Comparison of ENCODE assay signal across 24 cellular contexts in the genomic region with DNA sequence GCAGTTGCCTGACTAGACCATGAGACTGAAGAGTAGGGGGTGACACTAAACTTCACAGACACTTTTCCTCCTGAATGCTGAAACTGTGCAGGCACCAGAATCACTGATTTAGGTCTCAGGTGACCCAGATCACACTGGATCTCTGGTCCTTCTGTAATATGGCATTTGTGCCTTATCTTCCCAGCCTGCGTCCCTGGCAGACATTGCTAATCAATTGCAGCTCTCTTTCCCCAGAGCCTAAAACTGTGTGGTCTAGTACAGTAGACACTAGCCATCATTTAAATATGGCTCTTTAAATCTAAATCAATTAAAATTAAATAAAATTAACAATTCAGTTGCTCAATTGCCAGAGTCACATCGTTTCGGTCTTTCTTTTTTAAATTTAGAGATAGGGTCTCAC. TPM values are rescaled to one million over a fixed set of nuclear protein-coding genes. Genes with fewer than 3 reads are reported as not detected.
DNase-seq lines count a peak whose midpoint lies in the region; ATAC-seq, FAIRE-seq and TF ChIP-seq lines count a peak whose summit lies in the region.
"Had no signal": no experiment of that assay in that cellular context is flagged by ENCODE, and none has a peak within 500 bp of the region (broad histone marks: within the 10 kb centered on the region; RNA-seq: fewer than 3 reads in every experiment).

No MANE protein-coding gene starts in this region.

- in situ Hi-C loops in K562 (cut with MboI): no loop called here

- TF ChIP-seq POLR2A in K562 (conservative IDR thresholded peaks at IDR 0.05): no peak

- CTCF ChIA-PET in PC-3 (lab: Charles Lee) (no interaction called here), K562 (lab: Yijun Ruan, JAX; ENCODE audit: low intra/inter-chr PET ratio) (no interaction called here)

- no peaks in the 10 kb centered on the region for H3K36me3 Mint-ChIP-seq in HFFc6 (ENCODE audit: low read depth)
- H3K36me3 Mint-ChIP-seq: CD8-positive, alpha-beta T cell had no signal

- BruUV-seq in PC-3 (replicated peaks; lab: Mats Ljungman, UMichigan) (no TSS peak), K562 (replicated peaks; lab: Mats Ljungman, UMichigan) (no TSS peak)

- peaks cover 5% of the 10 kb centered on the region; the same call in 1 of the 2 replicates for H3K9me2 ChIP-seq in PC-3 (replicated peaks; ENCODE audit: low read length)

- peaks cover 33% of the 10 kb centered on the region for H3K27me3 Mint-ChIP-seq in HFFc6 (ENCODE audit: insufficient read depth)

- no peaks in the 10 kb centered on the region for H3K9me1 ChIP-seq in K562 (ENCODE audit: control insufficient read depth, insufficient read depth, low read length)

- no peak for TF ChIP-seq CTCF in C4-2B (conservative IDR thresholded peaks at IDR 0.05)
- TF ChIP-seq CTCF in PC-3 (conservative IDR thresholded peaks at IDR 0.05; ENCODE audit: low read depth, low read length): no peak
- no peak for TF ChIP-seq CTCF in K562 (IDR thresholded peaks at IDR 0.05 in 2 of 3, conservative IDR thresholded peaks at IDR 0.05 in 1 of 3; ENCODE audit: insufficient read depth in 2 of 3, low read depth in 1 of 3, low read length in 3 of 3)
- TF ChIP-seq CTCF in kidney (IDR thresholded peaks at IDR 0.05; ENCODE audit: borderline replicate concordance, extremely low read depth, insufficient read depth): no peak
- TF ChIP-seq CTCF in HFFc6 (IDR thresholded peaks at IDR 0.05): no peak

- H3K4me1 Mint-ChIP-seq in HFFc6 (ENCODE audit: low read depth): no peaks in the 10 kb centered on the region

- H3K27me3 ChIP-seq in PC-3 (ENCODE audit: low read length) (no peaks in the 10 kb centered on the region), K562 (ENCODE audit: control insufficient read depth in 2 of 2, insufficient read depth in 2 of 2, low read length in 2 of 2) (peaks cover 10 to 41% of the 10 kb centered on the region in 2 experiments; a peak in 4 of 5 replicates)
- H3K27me3 ChIP-seq: BE2C, BLaER1 had no signal

- TF ChIP-seq RAD21 in K562 (CRISPR knock-in tag; conservative IDR thresholded peaks at IDR 0.05 in 1 of 2, IDR thresholded peaks at IDR 0.05 in 1 of 2): no peak

- H3K4me3 ChIP-seq in PC-3 (ENCODE audit: low read length) (no peak overlapping the region), K562 (no peak overlapping the region), kidney (ENCODE audit: low read length in 2 of 2) (no peak overlapping the region)
- H3K4me3 ChIP-seq: BLaER1, GM12878 had no signal

- H3K79me2 ChIP-seq in PC-3 (ENCODE audit: low read length) (no peaks in the 10 kb centered on the region), K562 (ENCODE audit: control insufficient read depth, insufficient read depth, low read length) (no peaks in the 10 kb centered on the region)

- H3K9me3 Mint-ChIP-seq in HFFc6: no peaks in the 10 kb centered on the region
- H3K9me3 Mint-ChIP-seq: CD4-positive, alpha-beta T cell; CD8-positive, alpha-beta T cell had no signal

- H3K9ac ChIP-seq in PC-3 (ENCODE audit: low read length) (peak overlapping the region; percentile 86), K562 (ENCODE audit: insufficient read depth in 1 of 2, low read depth in 2 of 2, low read length in 2 of 2) (no peak overlapping the region), kidney (ENCODE audit: low read length in 2 of 2) (no peak overlapping the region)
- H3K9ac ChIP-seq: BLaER1 had no signal

- intact Hi-C loops in PC-3 (cut with micrococcal nuclease): no loop called here
- intact Hi-C loops in K562 (cut with micrococcal nuclease): no loop called here
- intact Hi-C loops in kidney (cut with DNase I): no loop called here
- intact Hi-C loops in posterior vena cava (cut with DNase I): no loop called here

- no peaks in the 10 kb centered on the region for H3K36me3 ChIP-seq in PC-3 (ENCODE audit: low read depth, low read length)
- no peaks in the 10 kb centered on the region for H3K36me3 ChIP-seq in K562 (ENCODE audit: control insufficient read depth, insufficient read depth, low read length)
- no peaks in the 10 kb centered on the region for H3K36me3 ChIP-seq in kidney (ENCODE audit: control insufficient read depth in 1 of 2, insufficient read depth in 2 of 2, low read length in 2 of 2)
- H3K36me3 ChIP-seq: BE2C, BLaER1 had no signal

- H3K9me3 ChIP-seq in PC-3 (ENCODE audit: low read length) (no peaks in the 10 kb centered on the region), K562 (replicated peaks; ENCODE audit: control insufficient read depth, insufficient read depth, low read depth, low read length) (no peaks in the 10 kb centered on the region), kidney (ENCODE audit: control insufficient read depth in 1 of 2, low read length in 2 of 2) (no peaks in the 10 kb centered on the region)
- H3K9me3 ChIP-seq: BE2C, BLaER1, Caco-2 had no signal

- no peak for DNase-seq in PC-3
- no peak for DNase-seq in K562 (ENCODE audit: extremely low read depth in 1 of 4, low spot score in 3 of 4)
- DNase-seq in kidney: peak; percentile 1
- no peak for DNase-seq in posterior vena cava (ENCODE audit: low spot score)
- no peak for DNase-seq in HFFc6
- no peak for DNase-seq in NCI-H510A treated with DMSO at 0.1 percent for 48 hours (lab: John Stamatoyannopoulos, UW)
- no peak for DNase-seq in NCI-H2081 treated with DMSO at 0.1 percent for 48 hours (lab: John Stamatoyannopoulos, UW)
- DNase-seq: 8988T; ACHN; BE2C; C1 segment of cervical spinal cord; Caco-2; Calu3; CD4-positive, alpha-beta T cell; CD8-positive, alpha-beta T cell; DMS79 treated with DMSO at 0.1 percent for 48 hours had no signal

- peak overlapping the region; percentile 46; the same call in 1 of the 2 replicates for H3K27ac ChIP-seq in C4-2B
- peak overlapping the region; percentile 91 for H3K27ac ChIP-seq in PC-3 (ENCODE audit: low read length)
- H3K27ac ChIP-seq in K562 (ENCODE audit: extremely low read depth, low read depth, low read length): no peak overlapping the region
- no peak overlapping the region for H3K27ac ChIP-seq in kidney (ENCODE audit: low read depth in 2 of 2, low read length in 2 of 2)
- H3K27ac ChIP-seq: BLaER1 had no signal

- peaks cover 59% of the 10 kb centered on the region for H3K4me1 ChIP-seq in PC-3 (ENCODE audit: insufficient read depth, low read length)
- no peaks in the 10 kb centered on the region for H3K4me1 ChIP-seq in K562 (replicated peaks in 1 of 2; ENCODE audit: control insufficient read depth in 2 of 2, insufficient read depth in 2 of 2, low read length in 2 of 2)
- peaks cover 5 to 9% of the 10 kb centered on the region in 2 donors for H3K4me1 ChIP-seq in kidney (ENCODE audit: control insufficient read depth in 1 of 2, insufficient read depth in 1 of 2, low read depth in 1 of 2, low read length in 2 of 2)
- H3K4me1 ChIP-seq: BE2C had no signal

- no peak overlapping the region for H3K27ac Mint-ChIP-seq in HFFc6
- H3K27ac Mint-ChIP-seq: CD4-positive, alpha-beta T cell; CD8-positive, alpha-beta T cell had no signal

- TF ChIP-seq EP300 in K562 (IDR thresholded peaks at IDR 0.05; ENCODE audit: low read length): no peak

- no peaks in the 10 kb centered on the region for H4K20me1 ChIP-seq in PC-3 (ENCODE audit: low read length)
- H4K20me1 ChIP-seq in K562 (replicated peaks; ENCODE audit: control insufficient read depth, insufficient read depth, low read length): no peaks in the 10 kb centered on the region; the same call in 1 of the 2 replicates
- H4K20me1 ChIP-seq: BLaER1 had no signal

- FAIRE-seq in K562 (lab: Jason Lieb, UNC): no peak
- no peak for FAIRE-seq in kidney (lab: Jason Lieb, UNC)
- FAIRE-seq: A204.1, D721Med, G401.6, GM12878, GM18507, GM19239 had no signal

- H3K4me3 Mint-ChIP-seq in HFFc6: no peak overlapping the region
- H3K4me3 Mint-ChIP-seq: CD4-positive, alpha-beta T cell; CD8-positive, alpha-beta T cell had no signal

- H3K4me2 ChIP-seq in PC-3 (ENCODE audit: low read length): no peak overlapping the region
- no peak overlapping the region for H3K4me2 ChIP-seq in K562 (ENCODE audit: insufficient read depth, low read length)
- H3K4me2 ChIP-seq: BLaER1 had no signal

- POLR2A ChIA-PET in PC-3 (lab: Charles Lee; ENCODE audit: unreplicated experiment) (no interaction called here), K562 (lab: Yijun Ruan, JAX) (interaction anchor here (0.6 to 1.4 kb wide), 3 partner anchors 10 to 176 kb away, joined by 3 to 5 read pairs (median 3); no protein-coding TSS in a partner anchor)

- H2AFZ ChIP-seq in PC-3 (ENCODE audit: low read length) (no peak overlapping the region), K562 (ENCODE audit: low read depth, low read length) (no peak overlapping the region)

- 5% methylated on average over 3 of the region's 3 CpGs for WGBS in K562 (ENCODE audit: insufficient coverage, low coverage, missing lambda C conversion rate)

- ATAC-seq in PC-3 (no peak), K562 (no peak)
- ATAC-seq: CD8-positive, alpha-beta T cell had no signal

- peaks cover 3% of the 10 kb centered on the region for H3F3A ChIP-seq in PC-3 (ENCODE audit: low read length, unreplicated experiment)

TF ChIP-seq in K562, 482 proteins besides CTCF, POLR2A, EP300 and RAD21 (continues in another document):
- TF ChIP-seq E2F3 (CRISPR knock-in tag; IDR thresholded peaks at IDR 0.05): no peak

RNA-seq across cellular contexts. Expression of a gene that starts 17.8 kb away (rescaled TPM):
- 59.0 and 71.8 TPM in 2 replicates for total RNA-seq in PC-3 (2014; rRNA removed)
- 153 and 334 TPM in 2 replicates for total RNA-seq in K562 (2011; cell fraction: chromatin; rRNA removed; ENCODE audit: low replicate concordance)
- total RNA-seq in K562 (2011; cell fraction: nucleolus; rRNA removed): 281 and 292 TPM in 2 replicates
- 180 and 211 TPM in 2 replicates for total RNA-seq in K562 (2011; cell fraction: nucleoplasm; rRNA removed)
- total RNA-seq in K562 (2014; rRNA removed): 29.5 and 33.6 TPM in 2 replicates
- total RNA-seq in K562 (2014; rRNA removed; fragmentation: Illumina TruSeq; extraction: Trizol): 29.7 and 32.2 TPM in 2 replicates
- total RNA-seq in K562 (2015; rRNA removed; fragmentation: Illumina TruSeq; extraction: Trizol): 26.1 and 28.1 TPM in 2 replicates
- 77.7 and 92.3 TPM in 2 replicates for total RNA-seq in K562 (2021)
- 133 TPM in 2 replicates for polyA plus RNA-seq in K562 (2011; rRNA removed)
- 96.6 and 154 TPM in 2 replicates for polyA plus RNA-seq in K562 (2011; cell fraction: cytosol; rRNA removed)
- polyA plus RNA-seq in K562 (2011; cell fraction: nucleus; rRNA removed): 301 and 457 TPM in 2 replicates
- polyA plus RNA-seq in K562 (2012): 69.0 and 89.1 TPM in 2 replicates
- 68.2 and 86.9 TPM in 2 replicates for polyA plus RNA-seq in K562 (2014; fragmentation: Illumina TruSeq; extraction: Trizol)
- 10 to 100 TPM; 10.2 to 11.5 TPM for polyA plus RNA-seq in K562 (2014; fragmentation: Nextera tagmentation; extraction: Ambion mirVana)
- polyA plus RNA-seq in K562 (2014; rRNA removed): 80.9 and 87.6 TPM in 2 replicates
- polyA minus RNA-seq in K562 (2011; rRNA and poly(A)+ RNA removed): 48.1 and 73.1 TPM in 2 replicates
- polyA minus RNA-seq in K562 (2011; cell fraction: cytosol; rRNA and poly(A)+ RNA removed): 38.3 and 45.9 TPM in 2 replicates
- 87.9 and 158 TPM in 2 replicates for polyA minus RNA-seq in K562 (2011; cell fraction: nucleus; rRNA and poly(A)+ RNA removed)
- 2.6 TPM for total RNA-seq in kidney
- not detected for polyA plus RNA-seq in kidney (ENCODE audit: insufficient read depth, low read depth, low replicate concordance)
- under 1 TPM; 0.46 to 0.57 TPM for total RNA-seq in posterior vena cava
- total RNA-seq in HFFc6 (2021; fragmentation: NEBNext Ultra II Directional; extraction: Animal tissue kit (Norgen Biotek cat#: 25700)): 10 to 100 TPM; 55.5 to 93.3 (median 79.9) TPM
- total RNA-seq: CD4-positive, alpha-beta T cell had no signal

Comparison
In these comparisons a context has a peak if more than half of its experiments do, and no peak if none do; other contexts are left out.
1. H3K27ac ChIP-seq: peak in C4-2B (single experiment) and PC-3 (single experiment); none in K562 (single experiment) and kidney (0 of 2).